1 cellular context compared by ENCODE assay signal in the genomic region with DNA sequence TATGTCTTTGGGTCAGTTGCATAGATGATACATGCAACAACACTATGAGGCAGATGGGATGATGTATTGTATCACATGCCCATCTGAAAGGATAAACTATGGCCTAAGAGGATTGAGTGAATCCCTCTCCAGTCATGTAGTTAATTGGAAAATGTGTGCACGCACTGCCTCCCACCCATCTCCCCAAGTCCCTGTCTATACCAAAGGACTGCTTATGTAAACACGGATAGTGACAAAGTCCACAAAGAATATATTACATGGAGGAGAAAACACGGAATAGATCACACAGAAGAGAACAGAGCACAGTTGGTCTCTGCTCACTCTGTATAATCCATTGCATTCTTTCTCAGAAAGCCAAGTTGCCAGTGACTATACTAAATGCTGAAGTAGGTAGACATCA.
TF ChIP-seq lines count a peak whose summit lies in the region.

No MANE protein-coding gene starts in this region.

TF ChIP-seq in HepG2, 621 proteins besides CTCF, POLR2A, EP300 and RAD21 (continued from another document):
- TF ChIP-seq TAF1 (CRISPR knock-in tag; IDR thresholded peaks at IDR 0.05) (no peak), MXD4 (CRISPR knock-in tag; IDR thresholded peaks at IDR 0.05) (no peak), HDAC6 (IDR thresholded peaks at IDR 0.05; ENCODE audit: low read depth, low read length) (no peak), HOXA5 (CRISPR knock-in tag; IDR thresholded peaks at IDR 0.05) (no peak), FOXA3 (CRISPR knock-in tag; IDR thresholded peaks at IDR 0.05) (peak; percentile 23; the same call in 1 of the 2 replicates), ARNTL (CRISPR knock-in tag; IDR thresholded peaks at IDR 0.05) (no peak), ATM (IDR thresholded peaks at IDR 0.05; ENCODE audit: borderline replicate concordance) (no peak), ZNF772 (CRISPR knock-in tag; IDR thresholded peaks at IDR 0.05) (no peak), ZNF652 (CRISPR knock-in tag; IDR thresholded peaks at IDR 0.05; ENCODE audit: borderline replicate concordance, low read depth) (no peak), FOXM1 (CRISPR knock-in tag; IDR thresholded peaks at IDR 0.05) (no peak), HNF4A (CRISPR knock-in tag; IDR thresholded peaks at IDR 0.05) (peak; percentile 34; the same call in 1 of the 2 replicates), MYNN (CRISPR knock-in tag; IDR thresholded peaks at IDR 0.05; ENCODE audit: low read depth) (no peak), SKI (IDR thresholded peaks at IDR 0.05; ENCODE audit: partially characterized antibody) (no peak), ZNF317 (CRISPR knock-in tag; IDR thresholded peaks at IDR 0.05) (no peak), PAWR (CRISPR knock-in tag; IDR thresholded peaks at IDR 0.05; ENCODE audit: borderline replicate concordance) (no peak)
- TF ChIP-seq, protein P1, sequence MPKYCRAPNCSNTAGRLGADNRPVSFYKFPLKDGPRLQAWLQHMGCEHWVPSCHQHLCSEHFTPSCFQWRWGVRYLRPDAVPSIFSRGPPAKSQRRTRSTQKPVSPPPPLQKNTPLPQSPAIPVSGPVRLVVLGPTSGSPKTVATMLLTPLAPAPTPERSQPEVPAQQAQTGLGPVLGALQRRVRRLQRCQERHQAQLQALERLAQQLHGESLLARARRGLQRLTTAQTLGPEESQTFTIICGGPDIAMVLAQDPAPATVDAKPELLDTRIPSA (CRISPR knock-in tag; IDR thresholded peaks at IDR 0.05; ENCODE audit: borderline replicate concordance), result no peak
- TF ChIP-seq, protein P2, sequence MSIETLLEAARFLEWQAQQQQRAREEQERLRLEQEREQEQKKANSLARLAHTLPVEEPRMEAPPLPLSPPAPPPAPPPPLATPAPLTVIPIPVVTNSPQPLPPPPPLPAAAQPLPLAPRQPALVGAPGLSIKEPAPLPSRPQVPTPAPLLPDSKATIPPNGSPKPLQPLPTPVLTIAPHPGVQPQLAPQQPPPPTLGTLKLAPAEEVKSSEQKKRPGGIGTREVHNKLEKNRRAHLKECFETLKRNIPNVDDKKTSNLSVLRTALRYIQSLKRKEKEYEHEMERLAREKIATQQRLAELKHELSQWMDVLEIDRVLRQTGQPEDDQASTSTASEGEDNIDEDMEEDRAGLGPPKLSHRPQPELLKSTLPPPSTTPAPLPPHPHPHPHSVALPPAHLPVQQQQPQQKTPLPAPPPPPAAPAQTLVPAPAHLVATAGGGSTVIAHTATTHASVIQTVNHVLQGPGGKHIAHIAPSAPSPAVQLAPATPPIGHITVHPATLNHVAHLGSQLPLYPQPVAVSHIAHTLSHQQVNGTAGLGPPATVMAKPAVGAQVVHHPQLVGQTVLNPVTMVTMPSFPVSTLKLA (IDR thresholded peaks at IDR 0.05), result no peak
